Comparison of ENCODE assay signal across 1 cellular context in the genomic region with DNA sequence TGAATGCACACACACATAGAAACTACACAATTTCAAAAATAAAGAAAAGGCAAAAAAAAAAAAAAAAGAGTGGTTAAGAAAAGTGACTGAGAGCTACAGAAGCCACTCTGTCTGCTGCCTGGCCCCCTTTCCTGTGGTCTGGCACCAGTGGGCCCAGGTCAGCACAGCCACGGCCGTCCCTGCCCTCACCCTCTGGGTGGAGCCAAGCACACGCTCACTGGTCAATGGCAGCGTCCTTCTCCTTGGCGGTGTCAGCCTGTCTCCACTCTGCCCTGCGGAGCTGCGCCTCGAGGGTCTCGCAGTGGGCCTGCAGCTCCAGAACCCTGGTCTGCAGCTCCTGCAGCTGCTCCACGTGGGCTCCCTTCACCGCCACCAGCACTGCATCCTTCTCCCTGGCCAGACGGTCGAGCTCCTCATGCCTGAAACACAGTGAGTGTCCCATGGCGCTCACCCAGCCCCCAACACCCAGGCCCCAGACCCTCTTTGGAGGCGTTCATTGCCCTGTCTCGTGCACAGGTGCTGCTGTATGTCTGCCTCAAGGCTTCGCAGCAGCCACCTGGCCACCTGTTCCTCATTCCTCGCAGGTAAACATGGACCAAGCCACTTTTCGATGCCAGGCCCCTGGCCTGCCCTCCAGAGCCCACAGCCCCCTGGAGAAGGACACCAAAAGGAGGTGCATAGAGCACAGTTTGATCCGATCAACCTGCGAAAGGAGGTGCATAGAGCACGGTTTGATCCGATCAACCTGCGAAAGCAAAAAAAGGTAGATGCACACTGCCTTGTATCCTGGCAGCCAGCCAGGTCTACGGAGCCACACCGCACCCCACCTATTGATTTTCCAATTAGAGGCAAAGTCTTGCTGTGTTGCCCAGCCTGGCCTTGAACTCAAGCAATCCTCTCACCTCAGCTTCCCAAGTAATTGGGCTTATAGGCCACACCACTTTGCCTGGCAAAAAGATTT.
TF ChIP-seq lines count a peak whose summit lies in the region.

No MANE protein-coding gene starts in this region.

TF ChIP-seq in HepG2, 621 proteins besides CTCF, POLR2A, EP300 and RAD21 (continued from another document and continues in another):
- TF ChIP-seq, protein P1, sequence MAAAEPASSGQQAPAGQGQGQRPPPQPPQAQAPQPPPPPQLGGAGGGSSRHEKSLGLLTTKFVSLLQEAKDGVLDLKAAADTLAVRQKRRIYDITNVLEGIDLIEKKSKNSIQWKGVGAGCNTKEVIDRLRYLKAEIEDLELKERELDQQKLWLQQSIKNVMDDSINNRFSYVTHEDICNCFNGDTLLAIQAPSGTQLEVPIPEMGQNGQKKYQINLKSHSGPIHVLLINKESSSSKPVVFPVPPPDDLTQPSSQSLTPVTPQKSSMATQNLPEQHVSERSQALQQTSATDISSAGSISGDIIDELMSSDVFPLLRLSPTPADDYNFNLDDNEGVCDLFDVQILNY (CRISPR knock-in tag; conservative IDR thresholded peaks at IDR 0.05) = no peak
- TF ChIP-seq ZFP41 (CRISPR knock-in tag; IDR thresholded peaks at IDR 0.05; ENCODE audit: borderline replicate concordance) = no peak
- no peak for TF ChIP-seq CHCHD3 (CRISPR knock-in tag; IDR thresholded peaks at IDR 0.05)
- 0 out of 2 replicates have a peak, but pooled peaks have one; percentile 12 for TF ChIP-seq SMAD9 (CRISPR knock-in tag; IDR thresholded peaks at IDR 0.05)
- no peak for TF ChIP-seq TRIM24 (CRISPR knock-in tag; IDR thresholded peaks at IDR 0.05)
- TF ChIP-seq, protein P2, sequence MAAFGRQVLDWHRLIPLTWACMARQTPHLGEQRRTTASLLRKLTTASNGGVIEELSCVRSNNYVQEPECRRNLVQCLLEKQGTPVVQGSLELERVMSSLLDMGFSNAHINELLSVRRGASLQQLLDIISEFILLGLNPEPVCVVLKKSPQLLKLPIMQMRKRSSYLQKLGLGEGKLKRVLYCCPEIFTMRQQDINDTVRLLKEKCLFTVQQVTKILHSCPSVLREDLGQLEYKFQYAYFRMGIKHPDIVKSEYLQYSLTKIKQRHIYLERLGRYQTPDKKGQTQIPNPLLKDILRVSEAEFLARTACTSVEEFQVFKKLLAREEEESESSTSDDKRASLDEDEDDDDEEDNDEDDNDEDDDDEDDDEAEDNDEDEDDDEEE (CRISPR knock-in tag; IDR thresholded peaks at IDR 0.05) = no peak
- TF ChIP-seq, protein P3, sequence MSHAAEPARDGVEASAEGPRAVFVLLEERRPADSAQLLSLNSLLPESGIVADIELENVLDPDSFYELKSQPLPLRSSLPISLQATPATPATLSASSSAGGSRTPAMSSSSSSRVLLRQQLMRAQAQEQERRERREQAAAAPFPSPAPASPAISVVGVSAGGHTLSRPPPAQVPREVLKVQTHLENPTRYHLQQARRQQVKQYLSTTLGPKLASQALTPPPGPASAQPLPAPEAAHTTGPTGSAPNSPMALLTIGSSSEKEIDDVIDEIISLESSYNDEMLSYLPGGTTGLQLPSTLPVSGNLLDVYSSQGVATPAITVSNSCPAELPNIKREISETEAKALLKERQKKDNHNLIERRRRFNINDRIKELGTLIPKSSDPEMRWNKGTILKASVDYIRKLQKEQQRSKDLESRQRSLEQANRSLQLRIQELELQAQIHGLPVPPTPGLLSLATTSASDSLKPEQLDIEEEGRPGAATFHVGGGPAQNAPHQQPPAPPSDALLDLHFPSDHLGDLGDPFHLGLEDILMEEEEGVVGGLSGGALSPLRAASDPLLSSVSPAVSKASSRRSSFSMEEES (CRISPR knock-in tag; IDR thresholded peaks at IDR 0.05) = no peak
- TF ChIP-seq ZNF556 (CRISPR knock-in tag; IDR thresholded peaks at IDR 0.05; ENCODE audit: borderline replicate concordance) = no peak
- TF ChIP-seq SCMH1 (CRISPR knock-in tag; IDR thresholded peaks at IDR 0.05; ENCODE audit: borderline replicate concordance) = no peak
- TF ChIP-seq ZBTB8A (CRISPR knock-in tag; IDR thresholded peaks at IDR 0.05; ENCODE audit: borderline replicate concordance, low read depth) = no peak
- TF ChIP-seq ZNF614 (CRISPR knock-in tag; IDR thresholded peaks at IDR 0.05; ENCODE audit: borderline replicate concordance) = no peak
- TF ChIP-seq RBFOX2 (IDR thresholded peaks at IDR 0.05; ENCODE audit: low read depth, low read length) = no peak
- peak; percentile 24 for TF ChIP-seq STAG1 (CRISPR knock-in tag; IDR thresholded peaks at IDR 0.05)
- TF ChIP-seq, protein P4, sequence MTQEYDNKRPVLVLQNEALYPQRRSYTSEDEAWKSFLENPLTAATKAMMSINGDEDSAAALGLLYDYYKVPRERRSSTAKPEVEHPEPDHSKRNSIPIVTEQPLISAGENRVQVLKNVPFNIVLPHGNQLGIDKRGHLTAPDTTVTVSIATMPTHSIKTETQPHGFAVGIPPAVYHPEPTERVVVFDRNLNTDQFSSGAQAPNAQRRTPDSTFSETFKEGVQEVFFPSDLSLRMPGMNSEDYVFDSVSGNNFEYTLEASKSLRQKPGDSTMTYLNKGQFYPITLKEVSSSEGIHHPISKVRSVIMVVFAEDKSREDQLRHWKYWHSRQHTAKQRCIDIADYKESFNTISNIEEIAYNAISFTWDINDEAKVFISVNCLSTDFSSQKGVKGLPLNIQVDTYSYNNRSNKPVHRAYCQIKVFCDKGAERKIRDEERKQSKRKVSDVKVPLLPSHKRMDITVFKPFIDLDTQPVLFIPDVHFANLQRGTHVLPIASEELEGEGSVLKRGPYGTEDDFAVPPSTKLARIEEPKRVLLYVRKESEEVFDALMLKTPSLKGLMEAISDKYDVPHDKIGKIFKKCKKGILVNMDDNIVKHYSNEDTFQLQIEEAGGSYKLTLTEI (CRISPR knock-in tag; conservative IDR thresholded peaks at IDR 0.05) = no peak
- TF ChIP-seq SNAPC2 (CRISPR knock-in tag; IDR thresholded peaks at IDR 0.05) = no peak
- no peak for TF ChIP-seq RCOR2 (CRISPR knock-in tag; IDR thresholded peaks at IDR 0.05)
- TF ChIP-seq ZNF180 (CRISPR knock-in tag; IDR thresholded peaks at IDR 0.05; ENCODE audit: borderline replicate concordance, low read depth) = no peak
- no peak for TF ChIP-seq EZH2 (conservative IDR thresholded peaks at IDR 0.05; ENCODE audit: low read depth, low read length)
- TF ChIP-seq EHMT2 (IDR thresholded peaks at IDR 0.05; ENCODE audit: borderline replicate concordance, low read depth, low read length) = no peak
- no peak for TF ChIP-seq RFXANK (CRISPR knock-in tag; IDR thresholded peaks at IDR 0.05)
- TF ChIP-seq, protein P5, sequence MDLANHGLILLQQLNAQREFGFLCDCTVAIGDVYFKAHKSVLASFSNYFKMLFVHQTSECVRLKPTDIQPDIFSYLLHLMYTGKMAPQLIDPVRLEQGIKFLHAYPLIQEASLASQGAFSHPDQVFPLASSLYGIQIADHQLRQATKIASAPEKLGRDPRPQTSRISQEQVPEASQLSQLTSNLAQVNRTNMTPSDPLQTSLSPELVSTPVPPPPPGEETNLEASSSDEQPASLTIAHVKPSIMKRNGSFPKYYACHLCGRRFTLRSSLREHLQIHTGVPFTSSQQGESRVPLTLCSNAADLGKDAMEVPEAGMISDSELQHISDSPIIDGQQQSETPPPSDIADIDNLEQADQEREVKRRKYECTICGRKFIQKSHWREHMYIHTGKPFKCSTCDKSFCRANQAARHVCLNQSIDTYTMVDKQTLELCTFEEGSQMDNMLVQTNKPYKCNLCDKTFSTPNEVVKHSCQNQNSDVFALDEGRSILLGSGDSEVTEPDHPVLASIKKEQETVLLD (CRISPR knock-in tag; IDR thresholded peaks at IDR 0.05; ENCODE audit: low read depth) = no peak
- TF ChIP-seq NRL (CRISPR knock-in tag; IDR thresholded peaks at IDR 0.05; ENCODE audit: borderline replicate concordance) = no peak
- TF ChIP-seq ZNF569 (CRISPR knock-in tag; IDR thresholded peaks at IDR 0.05; ENCODE audit: borderline replicate concordance) = no peak
- no peak for TF ChIP-seq HHEX (CRISPR knock-in tag; IDR thresholded peaks at IDR 0.05)
- TF ChIP-seq ZNF3 (CRISPR knock-in tag; IDR thresholded peaks at IDR 0.05) = no peak
- no peak for TF ChIP-seq CC2D1A (CRISPR knock-in tag; IDR thresholded peaks at IDR 0.05)
- 0 out of 2 replicates have a peak, but pooled peaks have one; percentile 3 for TF ChIP-seq GABPB1 (CRISPR knock-in tag; IDR thresholded peaks at IDR 0.05)
- no peak for TF ChIP-seq ZFP36L1 (CRISPR knock-in tag; IDR thresholded peaks at IDR 0.05)
- TF ChIP-seq MED8 (CRISPR knock-in tag; IDR thresholded peaks at IDR 0.05; ENCODE audit: insufficient replicate concordance) = no peak
- no peak for TF ChIP-seq ZKSCAN1 (IDR thresholded peaks at IDR 0.05; ENCODE audit: low read length)
- no peak for TF ChIP-seq SMAD1 (CRISPR knock-in tag; IDR thresholded peaks at IDR 0.05; ENCODE audit: borderline replicate concordance, low read depth)
- no peak for TF ChIP-seq ZNF235 (CRISPR knock-in tag; IDR thresholded peaks at IDR 0.05; ENCODE audit: borderline replicate concordance)
- TF ChIP-seq, protein P6, sequence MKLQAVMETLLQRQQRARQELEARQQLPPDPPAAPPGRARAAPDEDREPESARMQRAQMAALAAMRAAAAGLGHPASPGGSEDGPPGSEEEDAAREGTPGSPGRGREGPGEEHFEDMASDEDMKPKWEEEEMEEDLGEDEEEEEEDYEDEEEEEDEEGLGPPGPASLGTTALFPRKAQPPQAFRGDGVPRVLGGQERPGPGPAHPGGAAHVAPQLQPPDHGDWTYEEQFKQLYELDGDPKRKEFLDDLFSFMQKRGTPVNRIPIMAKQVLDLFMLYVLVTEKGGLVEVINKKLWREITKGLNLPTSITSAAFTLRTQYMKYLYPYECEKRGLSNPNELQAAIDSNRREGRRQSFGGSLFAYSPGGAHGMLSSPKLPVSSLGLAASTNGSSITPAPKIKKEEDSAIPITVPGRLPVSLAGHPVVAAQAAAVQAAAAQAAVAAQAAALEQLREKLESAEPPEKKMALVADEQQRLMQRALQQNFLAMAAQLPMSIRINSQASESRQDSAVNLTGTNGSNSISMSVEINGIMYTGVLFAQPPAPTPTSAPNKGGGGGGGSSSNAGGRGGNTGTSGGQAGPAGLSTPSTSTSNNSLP (IDR thresholded peaks at IDR 0.05; ENCODE audit: low read depth, low read length) = no peak
- TF ChIP-seq ZNF670 (CRISPR knock-in tag; IDR thresholded peaks at IDR 0.05; ENCODE audit: borderline replicate concordance) = no peak
- no peak for TF ChIP-seq RFX5 (IDR thresholded peaks at IDR 0.05; ENCODE audit: low read depth, low read length)
- TF ChIP-seq KMT2B (CRISPR knock-in tag; IDR thresholded peaks at IDR 0.05) = no peak
- no peak for TF ChIP-seq ZNF766 (CRISPR knock-in tag; IDR thresholded peaks at IDR 0.05; ENCODE audit: borderline replicate concordance)
- 0 out of 2 replicates have a peak, but pooled peaks have one; percentile 43 for TF ChIP-seq NFIB (CRISPR knock-in tag; IDR thresholded peaks at IDR 0.05; ENCODE audit: borderline replicate concordance)
- no peak for TF ChIP-seq SALL1 (CRISPR knock-in tag; IDR thresholded peaks at IDR 0.05)
- no peak for TF ChIP-seq ZNF232 (CRISPR knock-in tag; IDR thresholded peaks at IDR 0.05; ENCODE audit: borderline replicate concordance)
- TF ChIP-seq NFIC (IDR thresholded peaks at IDR 0.05; ENCODE audit: low read length) = peak; percentile 78
- no peak for TF ChIP-seq JUND (CRISPR knock-in tag; IDR thresholded peaks at IDR 0.05)
- TF ChIP-seq, protein P7, sequence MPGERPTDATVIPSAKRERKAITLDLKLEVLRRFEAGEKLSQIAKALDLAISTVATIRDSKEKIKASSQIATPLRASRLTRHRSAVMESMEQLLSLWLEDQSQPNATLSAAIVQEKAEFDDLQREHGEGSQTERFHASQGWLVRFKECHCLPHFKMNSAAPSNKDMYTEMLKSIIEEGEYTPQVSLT (CRISPR knock-in tag; IDR thresholded peaks at IDR 0.05; ENCODE audit: borderline replicate concordance, low read depth) = no peak
- no peak for TF ChIP-seq FOXK2 (IDR thresholded peaks at IDR 0.05)
- no peak for TF ChIP-seq ZNF761 (CRISPR knock-in tag; conservative IDR thresholded peaks at IDR 0.05)
- TF ChIP-seq RFXAP (CRISPR knock-in tag; IDR thresholded peaks at IDR 0.05; ENCODE audit: borderline replicate concordance) = no peak
- TF ChIP-seq ZNF207 (IDR thresholded peaks at IDR 0.05; ENCODE audit: borderline replicate concordance) = no peak
- TF ChIP-seq LCORL (IDR thresholded peaks at IDR 0.05) = no peak; the same call in 1 of the 2 replicates
- TF ChIP-seq LCORL (CRISPR knock-in tag; IDR thresholded peaks at IDR 0.05) = 0 out of 2 replicates have a peak, but pooled peaks have one; percentile 32
- TF ChIP-seq ZFP82 (CRISPR knock-in tag; IDR thresholded peaks at IDR 0.05; ENCODE audit: borderline replicate concordance) = no peak
- TF ChIP-seq, protein P8, sequence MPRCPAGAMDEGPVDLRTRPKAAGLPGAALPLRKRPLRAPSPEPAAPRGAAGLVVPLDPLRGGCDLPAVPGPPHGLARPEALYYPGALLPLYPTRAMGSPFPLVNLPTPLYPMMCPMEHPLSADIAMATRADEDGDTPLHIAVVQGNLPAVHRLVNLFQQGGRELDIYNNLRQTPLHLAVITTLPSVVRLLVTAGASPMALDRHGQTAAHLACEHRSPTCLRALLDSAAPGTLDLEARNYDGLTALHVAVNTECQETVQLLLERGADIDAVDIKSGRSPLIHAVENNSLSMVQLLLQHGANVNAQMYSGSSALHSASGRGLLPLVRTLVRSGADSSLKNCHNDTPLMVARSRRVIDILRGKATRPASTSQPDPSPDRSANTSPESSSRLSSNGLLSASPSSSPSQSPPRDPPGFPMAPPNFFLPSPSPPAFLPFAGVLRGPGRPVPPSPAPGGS (CRISPR knock-in tag; IDR thresholded peaks at IDR 0.05) = no peak
- TF ChIP-seq ZNF567 (CRISPR knock-in tag; IDR thresholded peaks at IDR 0.05; ENCODE audit: borderline replicate concordance) = no peak
- TF ChIP-seq, protein P9, sequence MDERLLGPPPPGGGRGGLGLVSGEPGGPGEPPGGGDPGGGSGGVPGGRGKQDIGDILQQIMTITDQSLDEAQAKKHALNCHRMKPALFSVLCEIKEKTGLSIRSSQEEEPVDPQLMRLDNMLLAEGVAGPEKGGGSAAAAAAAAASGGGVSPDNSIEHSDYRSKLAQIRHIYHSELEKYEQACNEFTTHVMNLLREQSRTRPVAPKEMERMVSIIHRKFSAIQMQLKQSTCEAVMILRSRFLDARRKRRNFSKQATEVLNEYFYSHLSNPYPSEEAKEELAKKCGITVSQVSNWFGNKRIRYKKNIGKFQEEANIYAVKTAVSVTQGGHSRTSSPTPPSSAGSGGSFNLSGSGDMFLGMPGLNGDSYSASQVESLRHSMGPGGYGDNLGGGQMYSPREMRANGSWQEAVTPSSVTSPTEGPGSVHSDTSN (CRISPR knock-in tag; IDR thresholded peaks at IDR 0.05) = no peak
- no peak for TF ChIP-seq ZFP37 (CRISPR knock-in tag; IDR thresholded peaks at IDR 0.05; ENCODE audit: borderline replicate concordance)
- TF ChIP-seq ZNF292 (CRISPR knock-in tag; IDR thresholded peaks at IDR 0.05; ENCODE audit: borderline replicate concordance, low read depth) = no peak
- no peak for TF ChIP-seq MAFK (conservative IDR thresholded peaks at IDR 0.05 in 1 of 2, IDR thresholded peaks at IDR 0.05 in 1 of 2; ENCODE audit: low read length in 2 of 2)
